29 cellular contexts compared by ENCODE assay signal in the genomic region with DNA sequence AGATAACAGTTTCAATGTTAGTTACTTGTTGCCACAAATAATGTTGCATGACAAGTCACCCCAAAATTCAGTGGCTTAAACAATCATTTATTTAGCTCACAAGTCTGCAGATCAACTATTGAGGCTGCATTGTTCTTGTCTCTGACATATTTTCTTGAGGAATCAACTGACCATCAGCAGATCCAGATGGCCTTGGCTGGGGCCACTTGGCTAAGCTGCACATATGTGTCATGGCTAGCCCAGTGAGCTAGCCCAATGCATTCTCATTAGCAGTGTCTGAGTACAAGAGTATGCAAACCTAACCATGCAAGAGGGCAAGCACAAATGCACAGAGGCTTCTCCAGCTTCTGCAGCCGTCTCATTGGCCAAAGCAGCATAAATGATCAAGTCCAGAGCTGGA.
"Had no signal": no experiment of that assay in that cellular context is flagged by ENCODE, and none has a peak within 500 bp of the region (broad histone marks: within the 10 kb centered on the region; RNA-seq: fewer than 3 reads in every experiment).

No MANE protein-coding gene starts in this region.

- DNase-seq: activated CD4-positive, alpha-beta memory T cell treated with anti-CD3 and anti-CD28 coated beads for 36 hours; activated CD4-positive, alpha-beta T cell treated with anti-CD3 and anti-CD28 coated beads for 36 hours; activated CD4-positive, alpha-beta T cell treated with anti-CD3 and anti-CD28 coated beads, Interleukin-2, amount 10 ng/mL, durations not matched to agents 24 days and 14 days; activated CD4-positive, CD25-positive, alpha-beta regulatory T cell; activated CD4-positive, CD25-positive, alpha-beta regulatory T cell treated with anti-CD3 and anti-CD28 coated beads, Interleukin-2, amount 50 U/mL, for 72 hours; activated CD8-positive, alpha-beta memory T cell treated with anti-CD3 and anti-CD28 coated beads, Interleukin-2, amount 10 ng/mL, durations not matched to agents 7 days and 5 days; activated CD8-positive, alpha-beta memory T cell treated with anti-CD3 and anti-CD28 coated beads, Interleukin-2, amount 50 U/mL, for 4 hours; activated CD8-positive, alpha-beta T cell treated with anti-CD3 and anti-CD28 coated beads, Interleukin-2, amount 10 ng/mL, durations not matched to agents 7 days and 5 days; activated effector memory CD4-positive, alpha-beta T cell treated with Interleukin-2 at 50 U/mL for 16 hours; activated gamma-delta T cell treated with Interleukin-2 at 50 U/mL for 16 hours; activated naive CD4-positive, alpha-beta T cell treated with anti-CD3 and anti-CD28 coated beads, Interleukin-2, amount 50 U/mL, for 16 hours; activated naive CD4-positive, alpha-beta T cell treated with Interleukin-2 at 50 U/mL for 16 hours; activated T-cell treated with anti-CD3 and anti-CD28 coated beads for 4 hours; activated T-cell treated with anti-CD3 and anti-CD28 coated beads, Interleukin-2, amount 50 U/mL, for 4 hours; amniotic stem cell; anterior cingulate cortex; brain microvascular endothelial cell; effector CD4-positive, alpha-beta T cell; effector memory CD8-positive, alpha-beta T cell; erythroblast; esophagus squamous epithelium; gastrocnemius medialis; glutamatergic neuron; heart left ventricle; hypothalamus; T-helper 1 cell; T-helper 17 cell; T1000 had no signal

- H3K36me3 ChIP-seq: brain microvascular endothelial cell, esophagus squamous epithelium, gastrocnemius medialis, heart left ventricle had no signal

- H3K9me3 ChIP-seq: gastrocnemius medialis had no signal

- H3K4me3 ChIP-seq: coronary artery, esophagus squamous epithelium, gastrocnemius medialis, heart left ventricle had no signal

- H3K27ac ChIP-seq: brain microvascular endothelial cell, coronary artery, esophagus squamous epithelium, gastrocnemius medialis, heart left ventricle had no signal

- H3K27me3 ChIP-seq: brain microvascular endothelial cell, esophagus squamous epithelium, gastrocnemius medialis, heart left ventricle had no signal

- H3K4me1 ChIP-seq: esophagus squamous epithelium had no signal
